ENCODE assay signal across 23 cellular contexts in the genomic region with DNA sequence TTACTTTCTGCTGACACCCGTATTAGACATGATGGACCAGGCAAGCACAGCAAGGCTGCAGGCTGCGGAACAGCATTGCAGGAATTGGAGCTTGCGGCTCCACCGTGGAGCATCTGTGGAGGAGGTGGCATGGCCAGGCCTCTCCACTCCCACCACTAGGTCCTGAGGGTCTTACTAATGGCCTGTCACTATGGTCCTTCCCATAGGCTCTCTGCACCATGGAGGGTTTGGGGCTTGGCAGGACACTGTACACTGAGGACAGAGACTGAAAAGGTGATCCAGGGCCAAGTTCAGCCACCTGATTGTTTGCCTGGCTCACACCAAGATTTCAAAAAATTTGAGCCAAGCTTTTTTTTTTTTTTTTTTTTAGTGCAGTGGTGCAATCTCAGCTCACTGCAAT.
"Had no signal": no experiment of that assay in that cellular context is flagged by ENCODE, and none has a peak within 500 bp of the region (broad histone marks: within the 10 kb centered on the region; RNA-seq: fewer than 3 reads in every experiment).

No MANE protein-coding gene starts in this region.

- H3K4me1 Mint-ChIP-seq: activated CD4-positive, alpha-beta T cell treated with anti-CD3 and anti-CD28 coated beads for 36 hours; WTC11 had no signal

- H3K9me3 ChIP-seq: body of pancreas, vagina had no signal

- ATAC-seq: activated CD4-positive, alpha-beta T cell treated with anti-CD3 and anti-CD28 coated beads for 36 hours; activated CD8-positive, alpha-beta memory T cell treated with anti-CD3 and anti-CD28 coated beads, Interleukin-2, amount 10 ng/mL, durations not matched to agents 7 days and 5 days; activated T-helper 17 cell treated with anti-CD3 and anti-CD28 coated beads, Interleukin-2, amount 50 U/mL, for 72 hours; body of pancreas; natural killer cell treated with Interleukin-12 subunit alpha and Interleukin-12 subunit beta and Interleukin-15 and Interleukin-18, amount 100 ng/mL, for 72 hours; WTC11 had no signal

- H3K27ac ChIP-seq: body of pancreas, dorsolateral prefrontal cortex, left lung, tibial nerve, vagina had no signal

- H3K9me3 Mint-ChIP-seq: activated naive CD8-positive, alpha-beta T cell treated with anti-CD3 and anti-CD28 coated beads, Interleukin-2, amount 10 ng/mL, durations not matched to agents 7 days and 5 days; activated T-helper 17 cell treated with anti-CD3 and anti-CD28 coated beads, Interleukin-2, amount 50 U/mL, for 72 hours; natural killer cell treated with Interleukin-12 subunit alpha and Interleukin-12 subunit beta and Interleukin-15 and Interleukin-18, amount 100 ng/mL, for 72 hours; T-helper 2 cell treated with Interferon-gamma antibody and Interleukin-4, amounts not matched to agents 5 μg/mL and 100 μg/mL, for 36 hours; WTC11 had no signal

- H3K27ac Mint-ChIP-seq: activated CD4-positive, alpha-beta T cell treated with anti-CD3 and anti-CD28 coated beads for 36 hours; activated CD8-positive, alpha-beta memory T cell treated with anti-CD3 and anti-CD28 coated beads, Interleukin-2, amount 10 ng/mL, durations not matched to agents 7 days and 5 days; activated naive CD8-positive, alpha-beta T cell treated with anti-CD3 and anti-CD28 coated beads, Interleukin-2, amount 10 ng/mL, durations not matched to agents 7 days and 5 days; activated T-helper 17 cell treated with anti-CD3 and anti-CD28 coated beads, Interleukin-2, amount 50 U/mL, for 72 hours; natural killer cell treated with Interleukin-12 subunit alpha and Interleukin-12 subunit beta and Interleukin-15 and Interleukin-18, amount 100 ng/mL, for 72 hours; T-helper 2 cell treated with Interferon-gamma antibody and Interleukin-4, amounts not matched to agents 5 μg/mL and 100 μg/mL, for 36 hours; WTC11 had no signal

- H3K4me3 ChIP-seq: body of pancreas, dorsolateral prefrontal cortex, left lung, tibial nerve, vagina had no signal

- H3K36me3 ChIP-seq: left lung, tibial nerve, vagina had no signal

- DNase-seq: activated CD4-positive, alpha-beta T cell treated with anti-CD3 and anti-CD28 coated beads for 36 hours; activated CD4-positive, alpha-beta T cell treated with anti-CD3 and anti-CD28 coated beads, Interleukin-2, amount 50 U/mL, for 48 hours; activated CD8-positive, alpha-beta memory T cell treated with anti-CD3 and anti-CD28 coated beads, Interleukin-2, amount 10 ng/mL, durations not matched to agents 7 days and 5 days; activated naive CD4-positive, alpha-beta T cell; activated naive CD8-positive, alpha-beta T cell treated with anti-CD3 and anti-CD28 coated beads, Interleukin-2, amount 10 ng/mL, durations not matched to agents 7 days and 5 days; activated T-cell treated with anti-CD3 and anti-CD28 coated beads, Interleukin-2, amount 50 U/mL, for 1 hour; body of pancreas; caudate nucleus; glutamatergic neuron; hypothalamus; islet precursor cell; left lung; posterior cingulate gyrus; retina; stimulated activated CD4-positive, alpha-beta T cell treated with anti-CD3 and anti-CD28 coated beads, Interleukin-2, amount 100 ng/mL, for 24 hours; stimulated activated naive CD4-positive, alpha-beta T cell treated with Interleukin-2 at 50 U/mL for 16 hours had no signal

- H3K36me3 Mint-ChIP-seq: activated CD8-positive, alpha-beta memory T cell treated with anti-CD3 and anti-CD28 coated beads, Interleukin-2, amount 10 ng/mL, durations not matched to agents 7 days and 5 days; activated naive CD8-positive, alpha-beta T cell treated with anti-CD3 and anti-CD28 coated beads, Interleukin-2, amount 10 ng/mL, durations not matched to agents 7 days and 5 days; natural killer cell treated with Interleukin-12 subunit alpha and Interleukin-12 subunit beta and Interleukin-15 and Interleukin-18, amount 100 ng/mL, for 72 hours; WTC11 had no signal

- H3K27me3 ChIP-seq: body of pancreas, vagina had no signal

- H3K4me1 ChIP-seq: body of pancreas, left lung, tibial nerve, vagina had no signal

- H3K4me3 Mint-ChIP-seq: activated CD4-positive, alpha-beta T cell treated with anti-CD3 and anti-CD28 coated beads for 36 hours; activated CD8-positive, alpha-beta memory T cell treated with anti-CD3 and anti-CD28 coated beads, Interleukin-2, amount 10 ng/mL, durations not matched to agents 7 days and 5 days; activated naive CD8-positive, alpha-beta T cell treated with anti-CD3 and anti-CD28 coated beads, Interleukin-2, amount 10 ng/mL, durations not matched to agents 7 days and 5 days; activated T-helper 17 cell treated with anti-CD3 and anti-CD28 coated beads, Interleukin-2, amount 50 U/mL, for 72 hours; natural killer cell treated with Interleukin-12 subunit alpha and Interleukin-12 subunit beta and Interleukin-15 and Interleukin-18, amount 100 ng/mL, for 72 hours; T-helper 2 cell treated with Interferon-gamma antibody and Interleukin-4, amounts not matched to agents 5 μg/mL and 100 μg/mL, for 36 hours; WTC11 had no signal
